2 cellular contexts compared by ENCODE assay signal in the genomic region with DNA sequence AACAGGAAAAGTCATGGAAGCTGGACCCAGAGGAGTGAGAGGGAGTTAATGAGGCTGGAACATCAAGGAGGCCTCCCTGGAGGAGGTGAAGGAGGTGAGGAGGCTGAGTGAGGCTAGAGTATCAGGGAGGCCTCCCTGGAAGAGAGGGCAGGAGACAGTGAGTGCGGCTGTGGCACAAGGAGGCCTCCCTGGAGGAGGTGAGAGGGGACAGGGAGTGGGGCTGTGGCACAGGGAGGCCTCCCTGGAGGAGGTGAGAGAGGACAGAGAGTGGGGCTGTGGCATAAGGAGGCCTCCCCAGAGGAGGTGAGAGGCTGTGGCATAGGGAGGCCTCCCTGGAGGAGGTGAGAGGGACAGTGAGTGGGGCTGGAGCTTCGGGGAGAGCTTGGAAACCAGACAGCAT.
A peak's percentile ranks its signal among the peaks of the same experiment; 100 is the strongest.
TF ChIP-seq lines count a peak whose summit lies in the region.

No MANE protein-coding gene starts in this region.

TF ChIP-seq in A549, 52 proteins besides CTCF, POLR2A, EP300 and RAD21:
- TF ChIP-seq, protein P1, sequence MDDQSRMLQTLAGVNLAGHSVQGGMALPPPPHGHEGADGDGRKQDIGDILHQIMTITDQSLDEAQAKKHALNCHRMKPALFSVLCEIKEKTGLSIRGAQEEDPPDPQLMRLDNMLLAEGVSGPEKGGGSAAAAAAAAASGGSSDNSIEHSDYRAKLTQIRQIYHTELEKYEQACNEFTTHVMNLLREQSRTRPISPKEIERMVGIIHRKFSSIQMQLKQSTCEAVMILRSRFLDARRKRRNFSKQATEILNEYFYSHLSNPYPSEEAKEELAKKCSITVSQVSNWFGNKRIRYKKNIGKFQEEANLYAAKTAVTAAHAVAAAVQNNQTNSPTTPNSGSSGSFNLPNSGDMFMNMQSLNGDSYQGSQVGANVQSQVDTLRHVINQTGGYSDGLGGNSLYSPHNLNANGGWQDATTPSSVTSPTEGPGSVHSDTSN (IDR thresholded peaks at IDR 0.05): no peak
- TF ChIP-seq CBX8 (IDR thresholded peaks at IDR 0.05) (no peak), FOSB (CRISPR knock-in tag; IDR thresholded peaks at IDR 0.05) (no peak), ZFP36 (IDR thresholded peaks at IDR 0.05; ENCODE audit: borderline replicate concordance, partially characterized antibody) (peak; percentile 95), NFE2L2 (conservative IDR thresholded peaks at IDR 0.05; ENCODE audit: low read length) (no peak), CHD4 (IDR thresholded peaks at IDR 0.05; ENCODE audit: borderline replicate concordance) (no peak), GATA3 (IDR thresholded peaks at IDR 0.05; ENCODE audit: borderline replicate concordance) (no peak)

TF ChIP-seq in K562, 482 proteins besides CTCF, POLR2A, EP300 and RAD21:
- TF ChIP-seq ZFPM2 (CRISPR knock-in tag; IDR thresholded peaks at IDR 0.05): no peak
- TF ChIP-seq, protein P2, sequence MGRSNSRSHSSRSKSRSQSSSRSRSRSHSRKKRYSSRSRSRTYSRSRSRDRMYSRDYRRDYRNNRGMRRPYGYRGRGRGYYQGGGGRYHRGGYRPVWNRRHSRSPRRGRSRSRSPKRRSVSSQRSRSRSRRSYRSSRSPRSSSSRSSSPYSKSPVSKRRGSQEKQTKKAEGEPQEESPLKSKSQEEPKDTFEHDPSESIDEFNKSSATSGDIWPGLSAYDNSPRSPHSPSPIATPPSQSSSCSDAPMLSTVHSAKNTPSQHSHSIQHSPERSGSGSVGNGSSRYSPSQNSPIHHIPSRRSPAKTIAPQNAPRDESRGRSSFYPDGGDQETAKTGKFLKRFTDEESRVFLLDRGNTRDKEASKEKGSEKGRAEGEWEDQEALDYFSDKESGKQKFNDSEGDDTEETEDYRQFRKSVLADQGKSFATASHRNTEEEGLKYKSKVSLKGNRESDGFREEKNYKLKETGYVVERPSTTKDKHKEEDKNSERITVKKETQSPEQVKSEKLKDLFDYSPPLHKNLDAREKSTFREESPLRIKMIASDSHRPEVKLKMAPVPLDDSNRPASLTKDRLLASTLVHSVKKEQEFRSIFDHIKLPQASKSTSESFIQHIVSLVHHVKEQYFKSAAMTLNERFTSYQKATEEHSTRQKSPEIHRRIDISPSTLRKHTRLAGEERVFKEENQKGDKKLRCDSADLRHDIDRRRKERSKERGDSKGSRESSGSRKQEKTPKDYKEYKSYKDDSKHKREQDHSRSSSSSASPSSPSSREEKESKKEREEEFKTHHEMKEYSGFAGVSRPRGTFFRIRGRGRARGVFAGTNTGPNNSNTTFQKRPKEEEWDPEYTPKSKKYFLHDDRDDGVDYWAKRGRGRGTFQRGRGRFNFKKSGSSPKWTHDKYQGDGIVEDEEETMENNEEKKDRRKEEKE (IDR thresholded peaks at IDR 0.05; ENCODE audit: borderline replicate concordance in 1 of 2, control insufficient read depth in 1 of 2, low read depth in 2 of 2, low read length in 1 of 2): no peak
- peak; percentile 94 for TF ChIP-seq ZFP36 (IDR thresholded peaks at IDR 0.05; ENCODE audit: low read depth, low read length, partially characterized antibody)
- TF ChIP-seq, protein P3, sequence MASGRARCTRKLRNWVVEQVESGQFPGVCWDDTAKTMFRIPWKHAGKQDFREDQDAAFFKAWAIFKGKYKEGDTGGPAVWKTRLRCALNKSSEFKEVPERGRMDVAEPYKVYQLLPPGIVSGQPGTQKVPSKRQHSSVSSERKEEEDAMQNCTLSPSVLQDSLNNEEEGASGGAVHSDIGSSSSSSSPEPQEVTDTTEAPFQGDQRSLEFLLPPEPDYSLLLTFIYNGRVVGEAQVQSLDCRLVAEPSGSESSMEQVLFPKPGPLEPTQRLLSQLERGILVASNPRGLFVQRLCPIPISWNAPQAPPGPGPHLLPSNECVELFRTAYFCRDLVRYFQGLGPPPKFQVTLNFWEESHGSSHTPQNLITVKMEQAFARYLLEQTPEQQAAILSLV (tag; IDR thresholded peaks at IDR 0.05): no peak
- TF ChIP-seq, protein P4, sequence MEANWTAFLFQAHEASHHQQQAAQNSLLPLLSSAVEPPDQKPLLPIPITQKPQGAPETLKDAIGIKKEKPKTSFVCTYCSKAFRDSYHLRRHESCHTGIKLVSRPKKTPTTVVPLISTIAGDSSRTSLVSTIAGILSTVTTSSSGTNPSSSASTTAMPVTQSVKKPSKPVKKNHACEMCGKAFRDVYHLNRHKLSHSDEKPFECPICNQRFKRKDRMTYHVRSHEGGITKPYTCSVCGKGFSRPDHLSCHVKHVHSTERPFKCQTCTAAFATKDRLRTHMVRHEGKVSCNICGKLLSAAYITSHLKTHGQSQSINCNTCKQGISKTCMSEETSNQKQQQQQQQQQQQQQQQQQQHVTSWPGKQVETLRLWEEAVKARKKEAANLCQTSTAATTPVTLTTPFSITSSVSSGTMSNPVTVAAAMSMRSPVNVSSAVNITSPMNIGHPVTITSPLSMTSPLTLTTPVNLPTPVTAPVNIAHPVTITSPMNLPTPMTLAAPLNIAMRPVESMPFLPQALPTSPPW (CRISPR knock-in tag; IDR thresholded peaks at IDR 0.05): no peak
- TF ChIP-seq SMARCA5 (IDR thresholded peaks at IDR 0.05): peak; percentile 97
- peak in 1 of 2 experiments; percentile 9; a peak in 1 of 4 replicates for TF ChIP-seq KDM1A (IDR thresholded peaks at IDR 0.05)
- peak; percentile 88 for TF ChIP-seq BCOR (IDR thresholded peaks at IDR 0.05)
